ENCODE assay signal across 29 cellular contexts in the genomic region with DNA sequence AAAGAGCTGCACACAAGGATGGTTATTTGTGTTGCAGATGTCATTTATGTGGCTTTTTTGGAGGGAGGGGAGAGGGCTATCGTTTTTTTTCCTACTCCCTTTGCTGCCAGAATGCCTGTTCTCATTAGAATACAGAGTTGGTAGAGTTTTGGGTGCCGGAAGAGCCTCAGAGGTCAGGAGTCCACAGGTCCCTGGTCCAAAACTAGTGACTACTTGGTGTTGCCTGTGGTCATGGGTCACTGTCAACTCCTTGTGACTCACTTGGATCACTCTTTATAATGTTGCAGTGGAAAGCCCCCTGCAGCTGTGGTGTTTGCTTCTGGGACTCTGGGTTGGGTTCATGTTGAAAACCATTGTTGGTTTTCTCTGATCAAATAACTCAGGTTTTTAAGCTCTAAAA.
"Had no signal": no experiment of that assay in that cellular context is flagged by ENCODE, and none has a peak within 500 bp of the region (broad histone marks: within the 10 kb centered on the region; RNA-seq: fewer than 3 reads in every experiment).

No MANE protein-coding gene starts in this region.

- H3K27ac Mint-ChIP-seq: naive B cell; naive thymus-derived CD8-positive, alpha-beta T cell; natural killer cell treated with Interleukin-12 subunit alpha and Interleukin-12 subunit beta and Interleukin-15 and Interleukin-18, amount 100 ng/mL, for 72 hours; nephron progenitor cell; stimulated activated naive B cell treated with anti-CD40 and anti-IgM and Interleukin-4, amounts not matched to agents 10 μg/mL and 1 μg/mL and 100 μg/mL, for 72 hours; stimulated activated naive CD8-positive, alpha-beta T cell treated with anti-CD3 and anti-CD28 coated beads, Interleukin-15, Interleukin-2, amounts not matched to agents 100 ng/mL and 50 ng/mL, for 24 hours had no signal

- H3K4me1 ChIP-seq: pancreas, prostate gland, stomach, thyroid gland, tibial nerve, upper lobe of left lung, uterus had no signal

- H3K27ac ChIP-seq: neutrophil, pancreas, prostate gland, skin epidermis, spleen, stomach, thoracic aorta, thyroid gland, tibial nerve, upper lobe of left lung, uterus had no signal

- H3K9me3 Mint-ChIP-seq: naive B cell; naive thymus-derived CD8-positive, alpha-beta T cell; natural killer cell treated with Interleukin-12 subunit alpha and Interleukin-12 subunit beta and Interleukin-15 and Interleukin-18, amount 100 ng/mL, for 72 hours; nephron progenitor cell; neural crest cell; stimulated activated naive B cell treated with anti-CD40 and anti-IgM and Interleukin-4, amounts not matched to agents 10 μg/mL and 1 μg/mL and 100 μg/mL, for 72 hours; stimulated activated naive CD8-positive, alpha-beta T cell treated with anti-CD3 and anti-CD28 coated beads, Interleukin-15, Interleukin-2, amounts not matched to agents 100 ng/mL and 50 ng/mL, for 24 hours had no signal

- H3K4me3 ChIP-seq: pancreas, prostate gland, skin epidermis, smooth muscle cell, spleen, stomach, thoracic aorta, thyroid gland, tibial nerve, upper lobe of left lung, uterus had no signal

- H3K4me2 ChIP-seq: smooth muscle cell had no signal

- H3K27me3 ChIP-seq: neutrophil, pancreas, stomach, thyroid gland, tibial nerve, upper lobe of left lung, uterus had no signal

- H3K36me3 Mint-ChIP-seq: naive B cell; naive thymus-derived CD8-positive, alpha-beta T cell; natural killer cell treated with Interleukin-12 subunit alpha and Interleukin-12 subunit beta and Interleukin-15 and Interleukin-18, amount 100 ng/mL, for 72 hours; stimulated activated naive B cell treated with anti-CD40 and anti-IgM and Interleukin-4, amounts not matched to agents 10 μg/mL and 1 μg/mL and 100 μg/mL, for 72 hours had no signal

- H3K9me3 ChIP-seq: neutrophil, pancreas, prostate gland, spleen, stomach, thoracic aorta, thyroid gland, tibial nerve, upper lobe of left lung, uterus had no signal

- FAIRE-seq: pancreas had no signal

- H3K36me3 ChIP-seq: neutrophil, pancreas, prostate gland, spleen, stomach, thoracic aorta, thyroid gland, tibial nerve, upper lobe of left lung, uterus had no signal

- H3K4me3 Mint-ChIP-seq: naive B cell; naive thymus-derived CD8-positive, alpha-beta T cell; natural killer cell treated with Interleukin-12 subunit alpha and Interleukin-12 subunit beta and Interleukin-15 and Interleukin-18, amount 100 ng/mL, for 72 hours; nephron progenitor cell; neural crest cell; stimulated activated naive B cell treated with anti-CD40 and anti-IgM and Interleukin-4, amounts not matched to agents 10 μg/mL and 1 μg/mL and 100 μg/mL, for 72 hours; stimulated activated naive CD8-positive, alpha-beta T cell treated with anti-CD3 and anti-CD28 coated beads, Interleukin-15, Interleukin-2, amounts not matched to agents 100 ng/mL and 50 ng/mL, for 24 hours had no signal

- H3K4me1 Mint-ChIP-seq: naive B cell; naive thymus-derived CD8-positive, alpha-beta T cell; nephron progenitor cell; neural crest cell had no signal

- DNase-seq: naive B cell; naive thymus-derived CD8-positive, alpha-beta T cell; nephron progenitor cell; nucleus accumbens; pancreas; right cardiac atrium; spleen; stimulated activated CD4-positive, alpha-beta T cell treated with anti-CD3 and anti-CD28 coated beads, Interleukin-12 subunit alpha, Interleukin-12 subunit beta, amount 100 ng/mL, for 4 hours; stimulated activated CD4-positive, alpha-beta T cell treated with anti-CD3 and anti-CD28 coated beads, Interleukin-1b, Interleukin-23, amount 100 ng/mL, for 48 hours; stimulated activated CD4-positive, alpha-beta T cell treated with anti-CD3 and anti-CD28 coated beads, Interleukin-4, amount 100 ng/mL, for 1 hour; stimulated activated CD4-positive, alpha-beta T cell treated with anti-CD3 and anti-CD28 coated beads, Interleukin-4, amount 100 ng/mL, for 4 hours; stimulated activated CD8-positive, alpha-beta memory T cell treated with anti-CD3 and anti-CD28 coated beads, Interleukin-4, amount 100 ng/mL, for 48 hours; stimulated activated naive B cell treated with anti-CD40 and anti-IgM and Interleukin-4, amounts not matched to agents 10 μg/mL and 1 μg/mL and 100 μg/mL, for 72 hours; stimulated activated naive CD4-positive, alpha-beta T cell treated with Interleukin-2 at 50 U/mL for 16 hours; stomach; thyroid gland; trophoblast cell; upper lobe of left lung; uterus had no signal

- H3K27me3 Mint-ChIP-seq: stimulated activated naive B cell treated with anti-CD40 and anti-IgM and Interleukin-4, amounts not matched to agents 10 μg/mL and 1 μg/mL and 100 μg/mL, for 72 hours had no signal

- ATAC-seq: naive thymus-derived CD8-positive, alpha-beta T cell; natural killer cell treated with Interleukin-12 subunit alpha and Interleukin-12 subunit beta and Interleukin-15 and Interleukin-18, amount 100 ng/mL, for 72 hours; pancreas; right cardiac atrium; sciatic nerve; stimulated activated naive B cell treated with anti-CD40 and anti-IgM and Interleukin-4, amounts not matched to agents 10 μg/mL and 1 μg/mL and 100 μg/mL, for 72 hours had no signal
